9 cellular contexts compared by ENCODE assay signal in the genomic region with DNA sequence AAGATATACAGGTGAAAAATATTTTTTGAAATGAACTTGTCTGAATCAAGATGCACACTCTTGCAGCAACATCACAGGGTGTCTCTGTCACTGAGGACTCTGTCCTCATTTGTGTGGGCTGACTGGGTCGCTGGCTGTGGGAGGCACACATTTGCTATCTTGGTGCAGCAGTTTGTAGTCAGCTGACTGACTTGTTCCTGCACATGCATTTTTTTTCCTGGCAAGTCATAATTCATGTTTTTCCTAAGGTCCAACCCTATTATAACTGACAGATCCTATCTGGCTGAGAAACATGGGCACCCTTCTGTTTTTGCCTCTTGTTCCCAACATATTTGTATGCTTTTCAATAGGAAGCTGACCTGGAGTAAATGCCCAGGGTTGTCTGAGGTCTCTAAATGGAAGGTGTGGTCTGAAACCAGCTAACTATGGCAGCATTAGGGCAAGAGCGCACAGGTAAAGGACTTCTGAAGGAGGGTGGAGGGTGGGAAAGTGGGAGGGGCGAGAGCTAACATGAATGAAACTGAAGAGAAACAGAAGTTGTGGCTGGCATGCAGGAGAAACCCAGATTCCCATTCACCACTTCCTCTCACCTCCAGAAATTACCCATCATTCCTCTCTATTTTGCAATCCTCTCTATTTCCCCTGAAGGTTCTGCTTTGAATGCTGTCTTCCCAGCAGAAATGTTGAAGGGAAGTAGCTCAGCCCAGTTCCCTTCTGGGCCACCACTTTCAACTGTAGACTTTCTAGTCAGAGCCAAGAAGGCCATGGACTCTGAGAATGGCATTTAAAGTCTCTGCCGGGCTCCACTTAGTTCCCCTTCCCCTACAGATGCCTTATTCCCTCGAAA.
DNase-seq lines count a peak whose midpoint lies in the region; ATAC-seq, FAIRE-seq and TF ChIP-seq lines count a peak whose summit lies in the region.
"Had no signal": no experiment of that assay in that cellular context is flagged by ENCODE, and none has a peak within 500 bp of the region (broad histone marks: within the 10 kb centered on the region; RNA-seq: fewer than 3 reads in every experiment).

No MANE protein-coding gene starts in this region.

- intact Hi-C loops in A673 (cut with micrococcal nuclease; ENCODE audit: unreplicated experiment), result no loop called here

- 45% methylated on average over 4 of the region's 5 CpGs for WGBS in mesenchymal stem cell

- H3K4me3 Mint-ChIP-seq in astrocyte (ENCODE audit: unreplicated experiment), result no peak overlapping the region

- no peaks in the 10 kb centered on the region for H3K9me3 ChIP-seq in BLaER1 treated with 17β-estradiol and CSF1 and Interleukin-3, amounts not matched to agents 10 nM and 100 nM (replicated peaks in 1 of 11)
- H3K9me3 ChIP-seq in astrocyte (ENCODE audit: insufficient read depth, low read depth, low read length) (no peaks in the 10 kb centered on the region), mesenchymal stem cell (ENCODE audit: control insufficient read depth, low read length) (no peaks in the 10 kb centered on the region), A673 (ENCODE audit: low read depth, low read length, poor library complexity, severe bottlenecking) (no peaks in the 10 kb centered on the region)

- H3K4me2 ChIP-seq in BLaER1 treated with 17β-estradiol and CSF1 and Interleukin-3, amounts not matched to agents 10 nM and 100 nM, result peak overlapping the region; percentile 56 to 94 (median 79)
- H3K4me2 ChIP-seq in astrocyte (ENCODE audit: low read length) (peak overlapping the region; percentile 76), mesenchymal stem cell (ENCODE audit: low read length, poor library complexity, severe bottlenecking) (no peak overlapping the region)

- H3K27ac ChIP-seq in BLaER1 treated with 17β-estradiol and CSF1 and Interleukin-3, amounts not matched to agents 10 nM and 100 nM, result peak overlapping the region in 9 of 11 experiments; percentile 55 to 81 (median 77); a peak in 16 of 22 replicates
- H3K27ac ChIP-seq in astrocyte (ENCODE audit: low read depth, low read length) (peak overlapping the region; percentile 87), mesenchymal stem cell (ENCODE audit: low read length, poor library complexity, severe bottlenecking) (peak overlapping the region; percentile 90), A673 (ENCODE audit: low read depth, low read length, poor library complexity, severe bottlenecking) (no peak overlapping the region)

- H2BK5ac ChIP-seq in mesenchymal stem cell (ENCODE audit: low read depth, low read length, poor library complexity, severe bottlenecking), result peak overlapping the region; percentile 14

- H2BK12ac ChIP-seq in mesenchymal stem cell (ENCODE audit: low read length in 2 of 2), result peak overlapping the region; percentile 89 to 94

- H4K8ac ChIP-seq in mesenchymal stem cell (ENCODE audit: low read length), result peak overlapping the region; percentile 94

- no peaks in the 10 kb centered on the region for H3K9me3 Mint-ChIP-seq in astrocyte (ENCODE audit: unreplicated experiment)
- H3K9me3 Mint-ChIP-seq: naive B cell had no signal

- no peaks in the 10 kb centered on the region for H4K20me1 ChIP-seq in BLaER1 treated with 17β-estradiol and CSF1 and Interleukin-3, amounts not matched to agents 10 nM and 100 nM
- no peaks in the 10 kb centered on the region for H4K20me1 ChIP-seq in astrocyte (ENCODE audit: insufficient read depth, low read length)

- BruUV-seq in A673 (replicated peaks; lab: Mats Ljungman, UMichigan), result no TSS peak

- POLR2A ChIA-PET in A673 (lab: Charles Lee; ENCODE audit: low non-redundant PET), result no interaction called here

- no peak overlapping the region for H3K14ac ChIP-seq in mesenchymal stem cell (ENCODE audit: low read length in 2 of 2)

- FAIRE-seq in astrocyte (lab: Jason Lieb, UNC), result no peak

- peaks cover 11% of the 10 kb centered on the region for H3K79me1 ChIP-seq in mesenchymal stem cell (replicated peaks; ENCODE audit: low read length, poor library complexity, severe bottlenecking)

- H3K4me3 ChIP-seq in BLaER1 treated with 17β-estradiol and CSF1 and Interleukin-3, amounts not matched to agents 10 nM and 100 nM, result peak overlapping the region in 5 of 10 experiments; percentile 4 to 33 (median 19); a peak in 5 of 20 replicates
- H3K4me3 ChIP-seq in astrocyte (ENCODE audit: insufficient read depth, low read depth, low read length), result no peak overlapping the region
- H3K4me3 ChIP-seq in mesenchymal stem cell (ENCODE audit: insufficient read depth in 1 of 2, low read depth in 1 of 2, low read length in 2 of 2), result peak overlapping the region in 1 of 2 experiments; percentile 12
- H3K4me3 ChIP-seq in A673 (ENCODE audit: low read depth, low read length, poor library complexity, severe bottlenecking), result no peak overlapping the region

- CTCF ChIA-PET in A673 (lab: Charles Lee), result no interaction called here

- peaks cover 42 to 97% (median 70%) of the 10 kb centered on the region in 10 experiments for H3K4me1 ChIP-seq in BLaER1 treated with 17β-estradiol and CSF1 and Interleukin-3, amounts not matched to agents 10 nM and 100 nM
- H3K4me1 ChIP-seq in astrocyte (ENCODE audit: insufficient read depth, low read length) (peaks cover 40% of the 10 kb centered on the region), mesenchymal stem cell (ENCODE audit: control insufficient read depth, insufficient read depth, low read depth, low read length) (peaks cover 20% of the 10 kb centered on the region), A673 (ENCODE audit: insufficient read depth, low read length, poor library complexity, severe bottlenecking) (peaks cover 27% of the 10 kb centered on the region)

- H2BK120ac ChIP-seq in mesenchymal stem cell (ENCODE audit: low read depth, low read length), result peak overlapping the region; percentile 92

- peak overlapping the region; percentile 96 for H2AK5ac ChIP-seq in mesenchymal stem cell (ENCODE audit: low read length, severe bottlenecking)

- H3K4me1 Mint-ChIP-seq in astrocyte (ENCODE audit: low read depth, unreplicated experiment), result peaks cover 59% of the 10 kb centered on the region

- H2AFZ ChIP-seq in astrocyte (ENCODE audit: low read depth, low read length), result no peak overlapping the region
- H2AFZ ChIP-seq in mesenchymal stem cell (ENCODE audit: low read depth, low read length), result no peak overlapping the region

- H3K79me2 ChIP-seq in astrocyte (ENCODE audit: insufficient read depth, low read length), result peaks cover 27% of the 10 kb centered on the region

- no peaks in the 10 kb centered on the region for H3K27me3 ChIP-seq in BLaER1 treated with 17β-estradiol and CSF1 and Interleukin-3, amounts not matched to agents 10 nM and 100 nM
- H3K27me3 ChIP-seq in astrocyte (ENCODE audit: insufficient read depth, low read length), result no peaks in the 10 kb centered on the region
- no peaks in the 10 kb centered on the region for H3K27me3 ChIP-seq in mesenchymal stem cell (ENCODE audit: control insufficient read depth in 1 of 2, insufficient read depth in 1 of 2, low read length in 2 of 2)
- H3K27me3 ChIP-seq in A673 (replicated peaks; ENCODE audit: insufficient read depth, low read depth, low read length, poor library complexity), result no peaks in the 10 kb centered on the region

- no peaks in the 10 kb centered on the region for H3K36me3 Mint-ChIP-seq in astrocyte (ENCODE audit: low read depth, unreplicated experiment)
- H3K36me3 Mint-ChIP-seq: naive B cell had no signal

- peak overlapping the region in 9 of 11 experiments; percentile 1 to 63 (median 56); a peak in 12 of 22 replicates for H3K9ac ChIP-seq in BLaER1 treated with 17β-estradiol and CSF1 and Interleukin-3, amounts not matched to agents 10 nM and 100 nM
- peak overlapping the region; percentile 59 for H3K9ac ChIP-seq in astrocyte (ENCODE audit: low read length)
- peak overlapping the region; percentile 80 for H3K9ac ChIP-seq in mesenchymal stem cell (ENCODE audit: low read length)

- peak overlapping the region; percentile 86 for H3K27ac Mint-ChIP-seq in astrocyte (ENCODE audit: unreplicated experiment)

- H3K4ac ChIP-seq in mesenchymal stem cell (ENCODE audit: low read depth in 1 of 2, low read length in 2 of 2), result peak overlapping the region; percentile 60 to 71

- no peaks in the 10 kb centered on the region for H3K36me3 ChIP-seq in BLaER1 treated with 17β-estradiol and CSF1 and Interleukin-3, amounts not matched to agents 10 nM and 100 nM
- H3K36me3 ChIP-seq in astrocyte (ENCODE audit: insufficient read depth, low read length), result no peaks in the 10 kb centered on the region
- H3K36me3 ChIP-seq in mesenchymal stem cell (ENCODE audit: control insufficient read depth in 1 of 2, insufficient read depth in 2 of 2, low read depth in 1 of 2, low read length in 2 of 2), result no peaks in the 10 kb centered on the region
- no peaks in the 10 kb centered on the region for H3K36me3 ChIP-seq in A673 (ENCODE audit: insufficient read depth, low read length, poor library complexity, severe bottlenecking)

- DNase-seq in M059J (ENCODE audit: low read depth) (peak; percentile 77), astrocyte (ENCODE audit: low read depth) (no peak), mesenchymal stem cell (peak; percentile 56), SHP77 treated with DMSO at 0.1 percent for 48 hours (lab: John Stamatoyannopoulos, UW) (no peak), AG08396 (ENCODE audit: low spot score) (no peak), A673 (ENCODE audit: low spot score) (no peak)
- DNase-seq: naive B cell had no signal

- peak overlapping the region; percentile 81 to 88 for H3K18ac ChIP-seq in mesenchymal stem cell (ENCODE audit: low read depth in 1 of 2, low read length in 2 of 2)

- TF ChIP-seq CTCF in astrocyte (IDR thresholded peaks at IDR 0.05; ENCODE audit: insufficient read depth, low read depth, low read length) (no peak), A673 (conservative IDR thresholded peaks at IDR 0.05; ENCODE audit: low read depth, low read length) (no peak)

- peak overlapping the region; percentile 85 for H2BK15ac ChIP-seq in mesenchymal stem cell (ENCODE audit: low read depth, poor library complexity, severe bottlenecking)

- H4K91ac ChIP-seq in mesenchymal stem cell (ENCODE audit: low read length), result peak overlapping the region; percentile 90

- ATAC-seq in GM19455 (IDR thresholded peaks at IDR 0.05; ENCODE audit: unreplicated experiment), result no peak

- H3K23ac ChIP-seq in mesenchymal stem cell (ENCODE audit: low read length in 2 of 2), result no peak overlapping the region

- H3K27me3 Mint-ChIP-seq in astrocyte (ENCODE audit: low read depth, unreplicated experiment), result no peaks in the 10 kb centered on the region

Comparison
In these comparisons a context has a peak if more than half of its experiments do, and no peak if none do; other contexts are left out.
1. DNase-seq: peak in M059J (single experiment) and mesenchymal stem cell (single experiment); none in astrocyte (single experiment), SHP77 treated with DMSO at 0.1 percent for 48 hours (single experiment), AG08396 (single experiment) and A673 (single experiment).
2. Peak in every context shown above with its lines, with median percentiles within 50 percentile points of each other: H3K9ac ChIP-seq.